Comparison of ENCODE assay signal across 17 cellular contexts in the genomic region with DNA sequence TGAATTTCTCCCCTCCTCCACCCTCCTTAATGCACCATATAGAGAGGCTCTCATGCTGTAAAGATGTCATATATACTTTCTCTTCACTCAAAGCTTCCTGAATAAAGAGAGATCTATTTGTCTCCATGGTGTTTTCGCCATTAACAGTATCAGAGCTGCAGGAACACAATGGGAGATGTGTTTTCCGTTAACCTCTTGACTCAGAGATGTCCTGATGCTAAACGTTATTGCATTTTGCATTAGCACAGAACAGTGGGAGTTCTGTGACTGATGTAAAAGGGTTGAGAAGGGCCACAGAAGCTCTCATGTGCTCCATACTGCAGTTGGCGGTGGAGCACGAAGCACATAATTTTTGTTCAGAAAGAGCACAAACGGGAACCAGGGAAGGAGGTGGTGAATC. TPM values are rescaled to one million over a fixed set of nuclear protein-coding genes. Genes with fewer than 3 reads are reported as not detected.
DNase-seq lines count a peak whose midpoint lies in the region; ATAC-seq and TF ChIP-seq lines count a peak whose summit lies in the region.
"Had no signal": no experiment of that assay in that cellular context is flagged by ENCODE, and none has a peak within 500 bp of the region (broad histone marks: within the 10 kb centered on the region; RNA-seq: fewer than 3 reads in every experiment).

No MANE protein-coding gene starts in this region.

- POLR2A ChIA-PET in A673 (lab: Charles Lee; ENCODE audit: low non-redundant PET), result no interaction called here

- H3K27me3 ChIP-seq in A673 (replicated peaks; ENCODE audit: insufficient read depth, low read depth, low read length, poor library complexity) (no peaks in the 10 kb centered on the region), upper lobe of left lung (no peaks in the 10 kb centered on the region), ovary (no peaks in the 10 kb centered on the region)

- H3K9me3 Mint-ChIP-seq in brain (no peaks in the 10 kb centered on the region), nephron progenitor cell (no peaks in the 10 kb centered on the region), mesothelial cell of epicardium (no peaks in the 10 kb centered on the region)
- H3K9me3 Mint-ChIP-seq: activated naive CD4-positive, alpha-beta T cell treated with anti-CD3 and anti-CD28 coated beads, Interleukin-2, amount 50 U/mL, for 72 hours; central memory CD8-positive, alpha-beta T cell had no signal

- H3K36me3 Mint-ChIP-seq in brain (no peaks in the 10 kb centered on the region), nephron progenitor cell (ENCODE audit: low read depth) (no peaks in the 10 kb centered on the region), mesothelial cell of epicardium (peaks cover 2% of the 10 kb centered on the region)
- H3K36me3 Mint-ChIP-seq: activated naive CD4-positive, alpha-beta T cell treated with anti-CD3 and anti-CD28 coated beads, Interleukin-2, amount 50 U/mL, for 72 hours had no signal

- CTCF ChIA-PET in A673 (lab: Charles Lee), result no interaction called here

- H3K27ac Mint-ChIP-seq in brain (peak overlapping the region in 3 of 5 experiments; percentile 13 to 18 (median 17)), nephron progenitor cell (peak overlapping the region; percentile 88), mesothelial cell of epicardium (no peak overlapping the region)
- H3K27ac Mint-ChIP-seq: activated naive CD4-positive, alpha-beta T cell treated with anti-CD3 and anti-CD28 coated beads, Interleukin-2, amount 50 U/mL, for 72 hours had no signal

- H3K36me3 ChIP-seq in A673 (ENCODE audit: insufficient read depth, low read length, poor library complexity, severe bottlenecking), result no peaks in the 10 kb centered on the region
- H3K36me3 ChIP-seq in upper lobe of left lung, result no peaks in the 10 kb centered on the region
- no peaks in the 10 kb centered on the region for H3K36me3 ChIP-seq in ovary

- no peak for TF ChIP-seq EP300 in upper lobe of left lung (IDR thresholded peaks at IDR 0.05)
- TF ChIP-seq EP300 in ovary (IDR thresholded peaks at IDR 0.05), result no peak

- TF ChIP-seq POLR2A in upper lobe of left lung (IDR thresholded peaks at IDR 0.05), result no peak
- no peak for TF ChIP-seq POLR2A in ovary (IDR thresholded peaks at IDR 0.05)

- no peak overlapping the region for H3K27ac ChIP-seq in A673 (ENCODE audit: low read depth, low read length, poor library complexity, severe bottlenecking)
- H3K27ac ChIP-seq in upper lobe of left lung, result no peak overlapping the region
- H3K27ac ChIP-seq in ovary, result no peak overlapping the region

- 79 to 83% methylated on average over 6 of the region's 6 CpGs for WGBS in upper lobe of left lung, 2 donors
- WGBS in ovary, 3 donors, result 82 to 84% (median 82%) methylated on average over 6 of the region's 6 CpGs

- intact Hi-C loops in A673 (cut with micrococcal nuclease; ENCODE audit: unreplicated experiment), result no loop called here
- intact Hi-C loops in ovary (cut with DNase I), result no loop called here

- ATAC-seq in upper lobe of left lung (ENCODE audit: low FRiP score in 2 of 2), result no peak
- ATAC-seq: activated naive CD4-positive, alpha-beta T cell treated with anti-CD3 and anti-CD28 coated beads, Interleukin-2, amount 50 U/mL, for 72 hours; left lobe of liver; right cardiac atrium had no signal

- no TSS peak for BruUV-seq in A673 (replicated peaks; lab: Mats Ljungman, UMichigan)

- H3K4me3 Mint-ChIP-seq in brain, result peak overlapping the region in 2 of 5 experiments; percentile 0
- H3K4me3 Mint-ChIP-seq in nephron progenitor cell, result no peak overlapping the region
- no peak overlapping the region for H3K4me3 Mint-ChIP-seq in mesothelial cell of epicardium
- H3K4me3 Mint-ChIP-seq: central memory CD8-positive, alpha-beta T cell had no signal

- H3K4me1 ChIP-seq in A673 (ENCODE audit: insufficient read depth, low read length, poor library complexity, severe bottlenecking) (peaks cover 42% of the 10 kb centered on the region), upper lobe of left lung (peaks cover 0 to under 1% (median 0%) of the 10 kb centered on the region in 4 donors), ovary (ENCODE audit: insufficient read depth) (peaks cover 2% of the 10 kb centered on the region)

- H3K4me3 ChIP-seq in A673 (ENCODE audit: low read depth, low read length, poor library complexity, severe bottlenecking) (no peak overlapping the region), upper lobe of left lung (no peak overlapping the region), ovary (no peak overlapping the region)

- DNase-seq in A673 (ENCODE audit: low spot score) (peak; percentile 60), NCI-H2081 (lab: John Stamatoyannopoulos, UW) (peak; percentile 41 to 72), nephron progenitor cell (no peak), upper lobe of left lung (no peak), NCI-H1694 treated with DMSO at 0.1 percent for 48 hours (lab: John Stamatoyannopoulos, UW) (no peak), mesothelial cell of epicardium (ENCODE audit: low spot score in 2 of 2, unreplicated experiment in 2 of 2) (no peak), ovary (no peak)
- DNase-seq: activated CD4-positive, alpha-beta T cell treated with anti-CD3 and anti-CD28 coated beads for 48 hours; Caco-2; NCI-H146; right cardiac atrium; SHP77 treated with DMSO at 0.1 percent for 48 hours had no signal

- no peak for TF ChIP-seq CTCF in A673 (conservative IDR thresholded peaks at IDR 0.05; ENCODE audit: low read depth, low read length)
- no peak for TF ChIP-seq CTCF in brain (conservative IDR thresholded peaks at IDR 0.05)
- TF ChIP-seq CTCF in nephron progenitor cell (IDR thresholded peaks at IDR 0.05), result no peak
- no peak for TF ChIP-seq CTCF in upper lobe of left lung (IDR thresholded peaks at IDR 0.05)
- no peak for TF ChIP-seq CTCF in mesothelial cell of epicardium (IDR thresholded peaks at IDR 0.05; ENCODE audit: unreplicated experiment)
- TF ChIP-seq CTCF in ovary (IDR thresholded peaks at IDR 0.05), result no peak

- no peaks in the 10 kb centered on the region for H3K9me3 ChIP-seq in A673 (ENCODE audit: low read depth, low read length, poor library complexity, severe bottlenecking)
- H3K9me3 ChIP-seq in upper lobe of left lung, result no peaks in the 10 kb centered on the region
- H3K9me3 ChIP-seq in ovary, result no peaks in the 10 kb centered on the region
- H3K9me3 ChIP-seq: Caco-2 had no signal

- H3K27me3 Mint-ChIP-seq in brain, result no peaks in the 10 kb centered on the region
- peaks cover 4% of the 10 kb centered on the region for H3K27me3 Mint-ChIP-seq in nephron progenitor cell (ENCODE audit: low read depth, poor library complexity)
- no peaks in the 10 kb centered on the region for H3K27me3 Mint-ChIP-seq in mesothelial cell of epicardium (ENCODE audit: low read depth)

- H3K4me1 Mint-ChIP-seq in brain, result peaks cover 29% of the 10 kb centered on the region
- H3K4me1 Mint-ChIP-seq in nephron progenitor cell, result no peaks in the 10 kb centered on the region
- peaks cover 19% of the 10 kb centered on the region for H3K4me1 Mint-ChIP-seq in mesothelial cell of epicardium
- H3K4me1 Mint-ChIP-seq: central memory CD8-positive, alpha-beta T cell had no signal

RNA-seq across cellular contexts. Expression of a gene that starts 25.7 kb away (rescaled TPM):
- total RNA-seq in A673 (2021) (0.82 and 2.2 TPM in 2 replicates), upper lobe of left lung (1 to 10 TPM in 1 of 6 donors, under 1 TPM in 1, not detected in 4; 0.30 to 6.3 TPM), mesothelial cell of epicardium (1.0 to 1.4 TPM (median 1.2 TPM) in 3 replicates), ovary (10 to 100 TPM in 1 of 7 donors, 1 to 10 TPM in 6; 1.3 to 13.2 (median 4.1) TPM)
- polyA plus RNA-seq in brain (ENCODE audit: insufficient read depth, low read depth, low replicate concordance) (not detected), ovary (under 1 TPM in 1 of 2 donors, not detected in 1; 0.32 TPM)
- total RNA-seq: activated naive CD4-positive, alpha-beta T cell treated with anti-CD3 and anti-CD28 coated beads, Interleukin-2, amount 50 U/mL, for 72 hours; Caco-2 had no signal
- polyA plus RNA-seq: thymus had no signal

Comparison
In these comparisons a context has a peak if more than half of its experiments do, and no peak if none do; other contexts are left out.
1. DNase-seq: peak in A673 (single experiment) and NCI-H2081 (2 of 2); none in nephron progenitor cell (single experiment), upper lobe of left lung (0 of 2), NCI-H1694 treated with DMSO at 0.1 percent for 48 hours (single experiment), mesothelial cell of epicardium (0 of 2) and ovary (0 of 5).